ENCODE assay signal across 8 cellular contexts in the genomic region with DNA sequence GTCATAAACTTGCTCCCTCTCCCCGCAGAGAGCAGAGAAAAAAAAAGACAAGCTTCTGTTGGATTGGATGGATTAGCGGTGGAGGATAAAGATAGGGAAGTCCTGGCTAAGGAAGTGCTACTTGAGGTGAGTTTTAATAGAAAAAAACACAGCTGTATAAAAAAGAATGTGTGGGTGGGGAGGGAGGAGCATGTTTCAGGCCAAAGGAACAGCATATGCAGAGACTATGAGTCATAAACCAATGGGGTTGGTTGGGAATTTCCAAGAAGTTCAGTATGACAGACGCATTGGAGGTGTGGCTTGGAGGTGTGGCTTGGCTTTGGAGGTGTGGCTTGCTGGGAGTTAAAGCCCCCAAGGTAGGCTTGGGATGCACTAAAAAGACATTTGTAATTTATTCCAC.
DNase-seq lines count a peak whose midpoint lies in the region; ATAC-seq and TF ChIP-seq lines count a peak whose summit lies in the region.

No MANE protein-coding gene starts in this region.

- TF ChIP-seq POLR2A in adrenal gland (IDR thresholded peaks at IDR 0.05), result no peak

- H3K27me3 ChIP-seq in BJ (ENCODE audit: control insufficient read depth, insufficient read depth, low read length) (no peaks in the 10 kb centered on the region), kidney epithelial cell (ENCODE audit: control insufficient read depth, insufficient read depth, low read length) (no peaks in the 10 kb centered on the region), adrenal gland (no peaks in the 10 kb centered on the region)
- no peaks in the 10 kb centered on the region for H3K27me3 ChIP-seq in effector memory CD4-positive, alpha-beta T cell (replicated peaks; ENCODE audit: control insufficient read depth, insufficient read depth, low read length, poor library complexity, severe bottlenecking)

- H3K4me3 ChIP-seq in BJ (ENCODE audit: low read depth, low read length), result no peak overlapping the region
- H3K4me3 ChIP-seq in kidney epithelial cell (ENCODE audit: low read depth, low read length), result no peak overlapping the region
- no peak overlapping the region for H3K4me3 ChIP-seq in effector memory CD4-positive, alpha-beta T cell (ENCODE audit: insufficient read depth, low read depth, low read length, poor library complexity, severe bottlenecking)
- H3K4me3 ChIP-seq in adrenal gland, result no peak overlapping the region

- no peaks in the 10 kb centered on the region for H3K9me3 ChIP-seq in effector memory CD4-positive, alpha-beta T cell (ENCODE audit: control insufficient read depth, low read length)
- H3K9me3 ChIP-seq in adrenal gland (replicated peaks in 1 of 3), result no peaks in the 10 kb centered on the region

- WGBS in adrenal gland, 4 donors, result 64 to 74% (median 69%) methylated on average over 3 of the region's 3 CpGs

- peak; percentile 83 for ATAC-seq in GM19467 (IDR thresholded peaks at IDR 0.05; ENCODE audit: unreplicated experiment)
- peak; percentile 98 for ATAC-seq in HG03457 (IDR thresholded peaks at IDR 0.05; ENCODE audit: unreplicated experiment)

- H3K4me1 ChIP-seq in effector memory CD4-positive, alpha-beta T cell (ENCODE audit: control insufficient read depth, insufficient read depth, low read length, poor library complexity, severe bottlenecking), result no peaks in the 10 kb centered on the region
- H3K4me1 ChIP-seq in adrenal gland (replicated peaks in 1 of 2), result no peaks in the 10 kb centered on the region

- no peaks in the 10 kb centered on the region for H3K36me3 Mint-ChIP-seq in activated CD4-positive, alpha-beta memory T cell treated with anti-CD3 and anti-CD28 coated beads for 36 hours

- intact Hi-C loops in activated CD4-positive, alpha-beta memory T cell treated with anti-CD3 and anti-CD28 coated beads for 36 hours (cut with micrococcal nuclease), result no loop called here
- intact Hi-C loops in adrenal gland (cut with DNase I), result no loop called here

- H3K36me3 ChIP-seq in BJ (ENCODE audit: control insufficient read depth, insufficient read depth, low read length) (no peaks in the 10 kb centered on the region), kidney epithelial cell (ENCODE audit: control insufficient read depth, insufficient read depth, low read length) (no peaks in the 10 kb centered on the region), adrenal gland (replicated peaks in 1 of 2) (no peaks in the 10 kb centered on the region)
- H3K36me3 ChIP-seq in effector memory CD4-positive, alpha-beta T cell (ENCODE audit: control insufficient read depth, insufficient read depth, low read length), result no peaks in the 10 kb centered on the region

- TF ChIP-seq CTCF in BJ (IDR thresholded peaks at IDR 0.05; ENCODE audit: insufficient read depth, low read depth, low read length) (no peak), kidney epithelial cell (IDR thresholded peaks at IDR 0.05; ENCODE audit: insufficient read depth, low read length, poor library complexity, severe bottlenecking) (no peak), adrenal gland (IDR thresholded peaks at IDR 0.05) (no peak)

- POLR2A ChIA-PET in BJ (lab: Charles Lee), result no interaction called here
- POLR2A ChIA-PET in activated CD4-positive, alpha-beta memory T cell treated with anti-CD3 and anti-CD28 coated beads for 36 hours (lab: Charles Lee), result no interaction called here

- H3K4me3 Mint-ChIP-seq in activated CD4-positive, alpha-beta memory T cell treated with anti-CD3 and anti-CD28 coated beads for 36 hours, result no peak overlapping the region

- DNase-seq in BJ (ENCODE audit: low read depth) (peak; percentile 0), kidney epithelial cell (ENCODE audit: low read depth) (peak; percentile 93), globus pallidus (ENCODE audit: low spot score) (no peak), adrenal gland (no peak)
- peak; percentile 64 for DNase-seq in activated CD4-positive, alpha-beta memory T cell treated with anti-CD3 and anti-CD28 coated beads for 36 hours
- no peak for DNase-seq in effector memory CD4-positive, alpha-beta T cell

- H3K27ac Mint-ChIP-seq in activated CD4-positive, alpha-beta memory T cell treated with anti-CD3 and anti-CD28 coated beads for 36 hours, result no peak overlapping the region

- no peaks in the 10 kb centered on the region for H3K9me3 Mint-ChIP-seq in activated CD4-positive, alpha-beta memory T cell treated with anti-CD3 and anti-CD28 coated beads for 36 hours

- no peak overlapping the region for H3K27ac ChIP-seq in effector memory CD4-positive, alpha-beta T cell (ENCODE audit: insufficient read depth, low read length, poor library complexity, severe bottlenecking)
- no peak overlapping the region for H3K27ac ChIP-seq in adrenal gland

- peaks cover 21% of the 10 kb centered on the region for H3K27me3 Mint-ChIP-seq in activated CD4-positive, alpha-beta memory T cell treated with anti-CD3 and anti-CD28 coated beads for 36 hours

- CTCF ChIA-PET in BJ (lab: Yijun Ruan, JAX), result no interaction called here
- CTCF ChIA-PET in activated CD4-positive, alpha-beta memory T cell treated with anti-CD3 and anti-CD28 coated beads for 36 hours (lab: Charles Lee), result no interaction called here

- H3K4me1 Mint-ChIP-seq in activated CD4-positive, alpha-beta memory T cell treated with anti-CD3 and anti-CD28 coated beads for 36 hours (ENCODE audit: low read depth), result peaks cover 13% of the 10 kb centered on the region

Comparison
In these comparisons a context has a peak if more than half of its experiments do, and no peak if none do; other contexts are left out.
1. DNase-seq: peak in BJ (single experiment), activated CD4-positive, alpha-beta memory T cell treated with anti-CD3 and anti-CD28 coated beads for 36 hours (single experiment) and kidney epithelial cell (single experiment); none in effector memory CD4-positive, alpha-beta T cell (0 of 3), globus pallidus (single experiment) and adrenal gland (0 of 7).